Comparison of ENCODE assay signal across 1 cellular context in genomic region chr19:35545855-35546381, GRCh38.
TF ChIP-seq lines count a peak whose summit lies in the region.

No MANE protein-coding gene starts in this region.

TF ChIP-seq in WTC11, 78 proteins besides CTCF, POLR2A, EP300 and RAD21 (continued from another document):
- no peak for TF ChIP-seq ZNF532 (CRISPR knock-in tag; IDR thresholded peaks at IDR 0.05; ENCODE audit: borderline replicate concordance)
TF ChIP-seq in WTC11: peak in this region for 2.
